ENCODE assay signal across 28 cellular contexts in the genomic region with DNA sequence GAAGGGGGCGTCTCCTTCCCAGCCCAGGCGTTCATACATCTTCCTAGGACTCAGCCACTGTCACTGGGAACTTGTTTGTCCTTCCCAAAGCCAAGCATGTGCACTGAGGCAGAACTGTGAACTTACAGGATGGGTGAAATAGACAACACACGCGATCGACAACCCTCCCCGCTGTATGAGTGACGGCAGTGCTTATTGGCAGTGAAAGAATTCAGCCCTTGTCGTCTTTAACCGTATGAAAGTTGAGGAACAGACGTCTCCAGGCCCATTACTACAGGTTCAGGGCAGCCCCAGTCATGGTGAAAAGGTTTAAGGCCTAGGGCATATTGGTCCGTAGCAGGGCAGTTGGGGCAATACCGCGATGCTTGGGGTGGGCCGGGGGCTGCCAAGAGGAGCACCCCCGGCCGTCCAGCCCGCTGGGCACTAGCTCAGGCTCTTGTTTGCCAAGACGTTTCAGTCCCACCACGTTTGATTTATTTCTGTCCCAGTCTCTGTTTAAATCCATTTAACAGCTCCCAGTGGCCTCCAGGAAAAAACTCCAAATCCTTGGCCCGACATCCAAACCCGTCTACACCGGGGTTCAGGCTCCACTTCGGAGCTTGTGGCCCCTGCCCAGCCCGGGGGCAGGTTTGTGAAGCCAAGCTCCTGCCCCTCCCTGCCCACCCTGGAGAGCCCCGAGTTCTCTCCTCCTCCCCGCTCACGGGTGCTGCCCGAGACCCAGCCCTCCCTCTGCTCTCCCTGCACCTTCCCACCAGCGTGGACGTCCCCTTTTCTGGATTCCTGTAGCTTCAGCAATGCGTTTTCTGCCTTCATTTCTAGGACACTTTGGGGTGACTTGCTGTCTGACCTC.
DNase-seq lines count a peak whose midpoint lies in the region; ATAC-seq and TF ChIP-seq lines count a peak whose summit lies in the region.
"Had no signal": no experiment of that assay in that cellular context is flagged by ENCODE, and none has a peak within 500 bp of the region (broad histone marks: within the 10 kb centered on the region; RNA-seq: fewer than 3 reads in every experiment).

No MANE protein-coding gene starts in this region.

- H3K9me3 Mint-ChIP-seq in T-helper 2 cell treated with Interferon-gamma antibody and Interleukin-4, amounts not matched to agents 5 μg/mL and 100 μg/mL, for 36 hours: peaks cover 17% of the 10 kb centered on the region
- H3K9me3 Mint-ChIP-seq: central memory CD8-positive, alpha-beta T cell had no signal

- H3K36me3 Mint-ChIP-seq in T-helper 2 cell treated with Interferon-gamma antibody and Interleukin-4, amounts not matched to agents 5 μg/mL and 100 μg/mL, for 36 hours (ENCODE audit: low read depth): peaks cover 8% of the 10 kb centered on the region
- H3K36me3 Mint-ChIP-seq: memory B cell had no signal

- H3K4me3 ChIP-seq in right atrium auricular region (no peak overlapping the region), psoas muscle (no peak overlapping the region)
- H3K4me3 ChIP-seq: dorsolateral prefrontal cortex, MG63, Peyer's patch, skin epidermis, upper lobe of left lung had no signal

- WGBS in psoas muscle, 3 donors: 62% methylated on average over 29 to 31 of the region's 31 CpGs

- no peak overlapping the region for H3K4me3 Mint-ChIP-seq in T-helper 2 cell treated with Interferon-gamma antibody and Interleukin-4, amounts not matched to agents 5 μg/mL and 100 μg/mL, for 36 hours
- H3K4me3 Mint-ChIP-seq: activated B cell treated with CpG ODN at 0.5 μM for 24 hours; central memory CD8-positive, alpha-beta T cell; memory B cell had no signal

- TF ChIP-seq CTCF in right atrium auricular region (IDR thresholded peaks at IDR 0.05): no peak
- no peak for TF ChIP-seq CTCF in psoas muscle (IDR thresholded peaks at IDR 0.05)

- peaks cover 24% of the 10 kb centered on the region for H3K27me3 Mint-ChIP-seq in T-helper 2 cell treated with Interferon-gamma antibody and Interleukin-4, amounts not matched to agents 5 μg/mL and 100 μg/mL, for 36 hours (ENCODE audit: low read depth)

- no peak overlapping the region for H3K27ac Mint-ChIP-seq in T-helper 2 cell treated with Interferon-gamma antibody and Interleukin-4, amounts not matched to agents 5 μg/mL and 100 μg/mL, for 36 hours
- H3K27ac Mint-ChIP-seq: activated B cell treated with CpG ODN at 0.5 μM for 24 hours; activated T-helper 17 cell treated with anti-CD3 and anti-CD28 coated beads, Interleukin-2, amount 50 U/mL, for 72 hours; memory B cell had no signal

- H3K4me1 ChIP-seq in right atrium auricular region: no peaks in the 10 kb centered on the region
- H3K4me1 ChIP-seq in psoas muscle: no peaks in the 10 kb centered on the region
- H3K4me1 ChIP-seq: Peyer's patch, upper lobe of left lung had no signal

- ATAC-seq in psoas muscle: no peak
- ATAC-seq: left colon had no signal

- H3K27me3 ChIP-seq in right atrium auricular region (no peaks in the 10 kb centered on the region), psoas muscle (ENCODE audit: insufficient read depth in 3 of 3, low read length in 2 of 3) (peaks cover 0 to 21% (median 5%) of the 10 kb centered on the region in 3 donors)
- H3K27me3 ChIP-seq: dorsolateral prefrontal cortex, MG63, Peyer's patch, upper lobe of left lung had no signal

- peaks cover 0 to 6% of the 10 kb centered on the region in 2 donors for H3K9me3 ChIP-seq in right atrium auricular region
- H3K9me3 ChIP-seq in psoas muscle: no peaks in the 10 kb centered on the region
- H3K9me3 ChIP-seq: MG63, Peyer's patch had no signal

- peaks cover 25% of the 10 kb centered on the region for H3K4me1 Mint-ChIP-seq in T-helper 2 cell treated with Interferon-gamma antibody and Interleukin-4, amounts not matched to agents 5 μg/mL and 100 μg/mL, for 36 hours (ENCODE audit: low read depth)
- H3K4me1 Mint-ChIP-seq: activated B cell treated with CpG ODN at 0.5 μM for 24 hours, memory B cell had no signal

- no peaks in the 10 kb centered on the region for H3K36me3 ChIP-seq in right atrium auricular region
- H3K36me3 ChIP-seq in psoas muscle (ENCODE audit: insufficient read depth in 1 of 2, low read depth in 1 of 2): no peaks in the 10 kb centered on the region
- H3K36me3 ChIP-seq: MG63, Peyer's patch, upper lobe of left lung had no signal

- H3K27ac ChIP-seq in right atrium auricular region (no peak overlapping the region), psoas muscle (no peak overlapping the region)
- H3K27ac ChIP-seq: 22Rv1, dorsolateral prefrontal cortex, Peyer's patch, skin epidermis, upper lobe of left lung had no signal

- intact Hi-C loops in cardiac septum (cut with DNase I) (no loop called here), psoas muscle (cut with DNase I) (no loop called here)

- peak; percentile 3 for DNase-seq in T-helper 2 cell treated with Interferon-gamma antibody and Interleukin-4, amounts not matched to agents 5 μg/mL and 100 μg/mL, for 36 hours (ENCODE audit: low spot score)
- no peak for DNase-seq in T-helper 2 cell
- DNase-seq in right atrium auricular region (ENCODE audit: low spot score): peak; percentile 4
- DNase-seq in cardiac septum (ENCODE audit: low spot score): no peak
- peak; percentile 69 for DNase-seq in mesenteric fat pad (ENCODE audit: low spot score)
- peak; percentile 24 for DNase-seq in ureter (ENCODE audit: low spot score)
- no peak for DNase-seq in psoas muscle
- DNase-seq in Ammon's horn (ENCODE audit: low spot score): no peak
- DNase-seq: activated B cell treated with CpG ODN at 0.5 μM for 24 hours, GOT3, hippocampal formation, KG1, left colon, MG63, NCI-H1105 treated with DMSO at 0.1 percent for 48 hours, NCI-H1930, NCI-H69, SIG-M5, substantia nigra, SW 1271 had no signal

Comparison
In these comparisons a context has a peak if more than half of its experiments do, and no peak if none do; other contexts are left out.
1. DNase-seq: peak in T-helper 2 cell treated with Interferon-gamma antibody and Interleukin-4, amounts not matched to agents 5 μg/mL and 100 μg/mL, for 36 hours (single experiment), right atrium auricular region (single experiment), mesenteric fat pad (single experiment) and ureter (single experiment); none in T-helper 2 cell (0 of 5), cardiac septum (single experiment), psoas muscle (0 of 2) and Ammon's horn (single experiment).